Comparison of ENCODE assay signal across 1 cellular context in the genomic region with DNA sequence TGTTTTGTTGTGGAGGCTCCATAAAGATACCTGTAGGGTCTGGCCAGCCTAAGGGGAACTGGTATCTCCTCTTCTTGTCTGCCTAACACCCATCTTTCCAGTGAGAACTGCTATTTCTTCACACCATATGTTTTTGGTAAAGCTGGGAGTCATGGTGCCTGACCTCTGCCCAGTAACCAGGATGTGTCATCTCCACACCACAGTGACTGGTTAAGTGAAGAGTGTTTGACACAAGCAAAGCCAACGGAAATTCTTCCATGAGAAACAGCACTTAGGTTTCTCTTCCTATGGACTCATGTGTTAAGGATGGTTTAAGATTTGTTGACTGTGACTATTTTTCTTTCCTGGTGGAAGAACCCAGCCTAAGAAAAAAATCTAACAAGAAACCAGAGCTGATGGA.
TF ChIP-seq lines count a peak whose summit lies in the region.

No MANE protein-coding gene starts in this region.

TF ChIP-seq in IMR-90, 13 proteins besides CTCF, POLR2A, EP300 and RAD21:
- TF ChIP-seq NFE2L2 (IDR thresholded peaks at IDR 0.05; ENCODE audit: low read depth, low read length) (no peak), CEBPB (IDR thresholded peaks at IDR 0.05; ENCODE audit: low read depth, low read length) (no peak), MAFK (IDR thresholded peaks at IDR 0.05; ENCODE audit: low read depth, low read length) (no peak), MAZ (IDR thresholded peaks at IDR 0.05; ENCODE audit: borderline replicate concordance, low read depth, low read length) (no peak), RCOR1 (IDR thresholded peaks at IDR 0.05; ENCODE audit: insufficient replicate concordance, low read length) (no peak), CHD1 (IDR thresholded peaks at IDR 0.05; ENCODE audit: low read depth, low read length) (no peak), SMC3 (IDR thresholded peaks at IDR 0.05; ENCODE audit: low read depth, low read length) (no peak), FOS (IDR thresholded peaks at IDR 0.05; ENCODE audit: low read depth, low read length) (no peak), MXI1 (IDR thresholded peaks at IDR 0.05; ENCODE audit: borderline replicate concordance, low read depth, low read length) (no peak), RFX5 (IDR thresholded peaks at IDR 0.05; ENCODE audit: low read depth, low read length) (no peak)
- TF ChIP-seq, protein P1, sequence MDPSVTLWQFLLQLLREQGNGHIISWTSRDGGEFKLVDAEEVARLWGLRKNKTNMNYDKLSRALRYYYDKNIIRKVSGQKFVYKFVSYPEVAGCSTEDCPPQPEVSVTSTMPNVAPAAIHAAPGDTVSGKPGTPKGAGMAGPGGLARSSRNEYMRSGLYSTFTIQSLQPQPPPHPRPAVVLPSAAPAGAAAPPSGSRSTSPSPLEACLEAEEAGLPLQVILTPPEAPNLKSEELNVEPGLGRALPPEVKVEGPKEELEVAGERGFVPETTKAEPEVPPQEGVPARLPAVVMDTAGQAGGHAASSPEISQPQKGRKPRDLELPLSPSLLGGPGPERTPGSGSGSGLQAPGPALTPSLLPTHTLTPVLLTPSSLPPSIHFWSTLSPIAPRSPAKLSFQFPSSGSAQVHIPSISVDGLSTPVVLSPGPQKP (IDR thresholded peaks at IDR 0.05; ENCODE audit: borderline replicate concordance, low read depth, low read length), result no peak
- TF ChIP-seq, protein P2, sequence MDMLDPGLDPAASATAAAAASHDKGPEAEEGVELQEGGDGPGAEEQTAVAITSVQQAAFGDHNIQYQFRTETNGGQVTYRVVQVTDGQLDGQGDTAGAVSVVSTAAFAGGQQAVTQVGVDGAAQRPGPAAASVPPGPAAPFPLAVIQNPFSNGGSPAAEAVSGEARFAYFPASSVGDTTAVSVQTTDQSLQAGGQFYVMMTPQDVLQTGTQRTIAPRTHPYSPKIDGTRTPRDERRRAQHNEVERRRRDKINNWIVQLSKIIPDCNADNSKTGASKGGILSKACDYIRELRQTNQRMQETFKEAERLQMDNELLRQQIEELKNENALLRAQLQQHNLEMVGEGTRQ (IDR thresholded peaks at IDR 0.05; ENCODE audit: low read depth, low read length), result no peak
TF ChIP-seq in IMR-90: peak in this region for 0.
